ENCODE assay signal across 8 cellular contexts in genomic region chr2:224885836-224886547, GRCh38.
DNase-seq lines count a peak whose midpoint lies in the region; ATAC-seq, FAIRE-seq and TF ChIP-seq lines count a peak whose summit lies in the region.

No MANE protein-coding gene starts in this region.

- no peak for FAIRE-seq in D721Med (lab: Jason Lieb, UNC)

- DNase-seq in SIG-M5 treated with dmso at 0.1 percent for 504 hours (lab: John Stamatoyannopoulos, UW; ENCODE audit: unreplicated experiment) (peak; percentile 84), left lung (no peak), D721Med (ENCODE audit: insufficient read length, low spot score) (no peak), middle frontal gyrus (ENCODE audit: extremely low spot score, low spot score) (no peak)
- DNase-seq in stimulated activated CD4-positive, alpha-beta T cell treated with anti-CD3 and anti-CD28 coated beads, Interleukin-4, amount 100 ng/mL, for 1 hour: no peak

- peaks cover 0 to 56% of the 10 kb centered on the region in 2 donors for H3K4me1 ChIP-seq in left lung

- no peak for TF ChIP-seq CTCF in left lung (IDR thresholded peaks at IDR 0.05)
- no peak for TF ChIP-seq CTCF in D721Med (IDR thresholded peaks at IDR 0.05; ENCODE audit: insufficient read depth, missing control alignments)

- ATAC-seq in GM18867 (IDR thresholded peaks at IDR 0.05; ENCODE audit: unreplicated experiment) (peak; percentile 85), HG02852 (IDR thresholded peaks at IDR 0.05; ENCODE audit: unreplicated experiment) (peak; percentile 92), left lung (peak; percentile 50), HG02970 (IDR thresholded peaks at IDR 0.05; ENCODE audit: low FRiP score, unreplicated experiment) (no peak)

- no peaks in the 10 kb centered on the region for H3K27me3 ChIP-seq in left lung

- intact Hi-C loops in left lung (cut with DNase I): no loop called here

- no peak overlapping the region for H3K4me3 ChIP-seq in left lung

- peak overlapping the region in 1 of 2 donors; percentile 20 for H3K27ac ChIP-seq in left lung

- H3K36me3 ChIP-seq in left lung: no peaks in the 10 kb centered on the region

- H3K9me3 ChIP-seq in left lung: no peaks in the 10 kb centered on the region
